In the genomic region with DNA sequence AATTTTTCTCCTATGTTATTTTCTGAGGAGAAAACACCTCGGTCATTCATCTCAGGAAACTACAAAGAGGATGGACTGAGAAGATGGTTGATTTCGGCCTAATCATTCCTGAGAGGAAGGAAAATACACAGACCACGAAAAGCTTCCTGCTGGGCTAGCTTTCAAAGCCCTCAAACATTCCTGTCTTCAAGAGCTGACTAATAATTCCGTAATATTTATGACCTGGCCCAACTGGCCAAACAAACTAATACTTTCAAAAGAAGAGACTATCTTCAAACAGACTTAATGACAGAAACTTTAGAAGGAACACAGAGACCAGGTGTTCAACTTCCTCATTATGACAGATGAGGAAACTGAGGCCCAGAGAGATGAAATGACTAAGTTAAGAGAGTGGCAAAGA, we compare ENCODE assay signal across 10 cellular contexts.
DNase-seq lines count a peak whose midpoint lies in the region; ATAC-seq and TF ChIP-seq lines count a peak whose summit lies in the region.
"Had no signal": no experiment of that assay in that cellular context is flagged by ENCODE, and none has a peak within 500 bp of the region (broad histone marks: within the 10 kb centered on the region; RNA-seq: fewer than 3 reads in every experiment).

No MANE protein-coding gene starts in this region.

- H3K27me3 Mint-ChIP-seq in activated CD8-positive, alpha-beta T cell treated with anti-CD3 and anti-CD28 coated beads for 36 hours: no peaks in the 10 kb centered on the region
- H3K27me3 Mint-ChIP-seq in activated CD8-positive, alpha-beta T cell treated with anti-CD3 and anti-CD28 coated beads, Interleukin-2, amount 10 ng/mL, durations not matched to agents 7 days and 5 days (ENCODE audit: low read depth): no peaks in the 10 kb centered on the region
- no peaks in the 10 kb centered on the region for H3K27me3 Mint-ChIP-seq in T-helper 17 cell

- H3K36me3 Mint-ChIP-seq in activated CD8-positive, alpha-beta T cell treated with anti-CD3 and anti-CD28 coated beads for 36 hours (ENCODE audit: low read depth): peaks cover 51% of the 10 kb centered on the region
- H3K36me3 Mint-ChIP-seq in activated CD8-positive, alpha-beta T cell treated with anti-CD3 and anti-CD28 coated beads, Interleukin-2, amount 10 ng/mL, durations not matched to agents 7 days and 5 days (ENCODE audit: low read depth): peaks cover 46% of the 10 kb centered on the region
- peaks cover 24% of the 10 kb centered on the region for H3K36me3 Mint-ChIP-seq in T-helper 17 cell (ENCODE audit: low read depth)

- TF ChIP-seq CTCF in activated CD8-positive, alpha-beta T cell treated with anti-CD3 and anti-CD28 coated beads for 36 hours (IDR thresholded peaks at IDR 0.05): no peak
- no peak for TF ChIP-seq CTCF in fibroblast of the aortic adventitia (IDR thresholded peaks at IDR 0.05; ENCODE audit: insufficient read depth, low read length)

- peaks cover 85% of the 10 kb centered on the region for H3K4me1 Mint-ChIP-seq in activated CD8-positive, alpha-beta T cell treated with anti-CD3 and anti-CD28 coated beads for 36 hours (ENCODE audit: low read depth)
- peaks cover 77% of the 10 kb centered on the region for H3K4me1 Mint-ChIP-seq in activated CD8-positive, alpha-beta T cell treated with anti-CD3 and anti-CD28 coated beads, Interleukin-2, amount 10 ng/mL, durations not matched to agents 7 days and 5 days (ENCODE audit: low read depth)
- H3K4me1 Mint-ChIP-seq in T-helper 17 cell: peaks cover 74% of the 10 kb centered on the region

- no peak overlapping the region for H3K4me3 ChIP-seq in fibroblast of the aortic adventitia (ENCODE audit: low read depth, low read length)

- no peaks in the 10 kb centered on the region for H3K9me3 ChIP-seq in T-helper 17 cell (ENCODE audit: control insufficient read depth, low read length, poor library complexity, severe bottlenecking)

- CTCF ChIA-PET in activated CD8-positive, alpha-beta T cell treated with anti-CD3 and anti-CD28 coated beads for 36 hours (lab: Charles Lee): interaction anchor here (0.7 to 8.9 kb wide), 4 partner anchors 7 to 38 kb away, joined by 3 to 57 read pairs (median 4); no protein-coding TSS in a partner anchor
- CTCF ChIA-PET in activated CD8-positive, alpha-beta T cell treated with anti-CD3 and anti-CD28 coated beads, Interleukin-2, amount 10 ng/mL, durations not matched to agents 7 days and 5 days (lab: Charles Lee): interaction anchor here (1.1 to 6.8 kb wide), 7 partner anchors 7 to 277 kb away, joined by 3 to 45 read pairs (median 5); no protein-coding TSS in a partner anchor

- intact Hi-C loops in activated CD8-positive, alpha-beta T cell treated with anti-CD3 and anti-CD28 coated beads for 36 hours (cut with micrococcal nuclease): no loop called here

- H3K27ac Mint-ChIP-seq in activated CD8-positive, alpha-beta T cell treated with anti-CD3 and anti-CD28 coated beads for 36 hours: peak overlapping the region; percentile 10
- H3K27ac Mint-ChIP-seq in activated CD8-positive, alpha-beta T cell treated with anti-CD3 and anti-CD28 coated beads, Interleukin-2, amount 10 ng/mL, durations not matched to agents 7 days and 5 days: no peak overlapping the region
- H3K27ac Mint-ChIP-seq in T-helper 17 cell: peak overlapping the region; percentile 99

- POLR2A ChIA-PET in activated CD8-positive, alpha-beta T cell treated with anti-CD3 and anti-CD28 coated beads for 36 hours (lab: Charles Lee): interaction anchor here (1.2 to 1.6 kb wide), 2 partner anchors 9 to 13 kb away, joined by 4 read pairs; no protein-coding TSS in a partner anchor
- POLR2A ChIA-PET in activated CD8-positive, alpha-beta T cell treated with anti-CD3 and anti-CD28 coated beads, Interleukin-2, amount 10 ng/mL, durations not matched to agents 7 days and 5 days (lab: Charles Lee): no interaction called here

- ATAC-seq in activated CD8-positive, alpha-beta T cell treated with anti-CD3 and anti-CD28 coated beads for 36 hours: no peak
- no peak for ATAC-seq in activated CD8-positive, alpha-beta T cell treated with anti-CD3 and anti-CD28 coated beads, Interleukin-2, amount 10 ng/mL, durations not matched to agents 7 days and 5 days
- no peak for ATAC-seq in T-helper 17 cell
- ATAC-seq in HG03521 (IDR thresholded peaks at IDR 0.05; ENCODE audit: unreplicated experiment): no peak
- no peak for ATAC-seq in HG03139 (IDR thresholded peaks at IDR 0.05; ENCODE audit: unreplicated experiment)
- ATAC-seq in GM21381 (IDR thresholded peaks at IDR 0.05; ENCODE audit: unreplicated experiment): no peak
- ATAC-seq: Panc1 had no signal

- no peak overlapping the region for H3K4me3 Mint-ChIP-seq in activated CD8-positive, alpha-beta T cell treated with anti-CD3 and anti-CD28 coated beads for 36 hours
- no peak overlapping the region for H3K4me3 Mint-ChIP-seq in activated CD8-positive, alpha-beta T cell treated with anti-CD3 and anti-CD28 coated beads, Interleukin-2, amount 10 ng/mL, durations not matched to agents 7 days and 5 days
- H3K4me3 Mint-ChIP-seq in T-helper 17 cell: peak overlapping the region; percentile 50

- DNase-seq in activated CD8-positive, alpha-beta T cell treated with anti-CD3 and anti-CD28 coated beads for 36 hours: no peak
- DNase-seq in activated CD8-positive, alpha-beta T cell treated with anti-CD3 and anti-CD28 coated beads, Interleukin-2, amount 10 ng/mL, durations not matched to agents 7 days and 5 days: no peak
- no peak for DNase-seq in T-helper 17 cell
- peak; percentile 63 for DNase-seq in fibroblast of the aortic adventitia (ENCODE audit: low read depth)
- DNase-seq in smooth muscle cell of the brain vasculature (ENCODE audit: low read depth, low spot score): peak; percentile 32
- DNase-seq: NCI-H2081 had no signal

- H3K9me3 Mint-ChIP-seq in activated CD8-positive, alpha-beta T cell treated with anti-CD3 and anti-CD28 coated beads for 36 hours: no peaks in the 10 kb centered on the region
- no peaks in the 10 kb centered on the region for H3K9me3 Mint-ChIP-seq in activated CD8-positive, alpha-beta T cell treated with anti-CD3 and anti-CD28 coated beads, Interleukin-2, amount 10 ng/mL, durations not matched to agents 7 days and 5 days (ENCODE audit: insufficient read depth)

Comparison
In these comparisons a context has a peak if more than half of its experiments do, and no peak if none do; other contexts are left out.
1. DNase-seq: peak in fibroblast of the aortic adventitia (single experiment) and smooth muscle cell of the brain vasculature (single experiment); none in activated CD8-positive, alpha-beta T cell treated with anti-CD3 and anti-CD28 coated beads for 36 hours (single experiment), activated CD8-positive, alpha-beta T cell treated with anti-CD3 and anti-CD28 coated beads, Interleukin-2, amount 10 ng/mL, durations not matched to agents 7 days and 5 days (single experiment) and T-helper 17 cell (0 of 3).